21 cellular contexts compared by ENCODE assay signal in genomic region chr20:6184086-6184485, GRCh38.
DNase-seq lines count a peak whose midpoint lies in the region; ATAC-seq, FAIRE-seq and TF ChIP-seq lines count a peak whose summit lies in the region.
"Had no signal": no experiment of that assay in that cellular context is flagged by ENCODE, and none has a peak within 500 bp of the region (broad histone marks: within the 10 kb centered on the region; RNA-seq: fewer than 3 reads in every experiment).

No MANE protein-coding gene starts in this region.

- 24% methylated on average over 6 of the region's 6 CpGs for WGBS in HepG2 (ENCODE audit: low lambda C conversion rate)
- WGBS in right lobe of liver (ENCODE audit: insufficient coverage, low coverage, low lambda C conversion rate, missing lambda C conversion rate), result 51% methylated on average over 6 of the region's 6 CpGs

- H3K9ac ChIP-seq in HepG2 (ENCODE audit: insufficient read depth, low read depth, low read length) (no peak overlapping the region), Loucy (ENCODE audit: low read depth, low read length, poor library complexity, severe bottlenecking) (no peak overlapping the region)

- H3F3A ChIP-seq in Loucy (ENCODE audit: low read depth), result no peaks in the 10 kb centered on the region

- ATAC-seq in HepG2 (peak; percentile 73), right lobe of liver (no peak), HG02981 (IDR thresholded peaks at IDR 0.05; ENCODE audit: unreplicated experiment) (no peak)
- ATAC-seq: heart right ventricle; K562; naive thymus-derived CD4-positive, alpha-beta T cell; pancreas; stimulated activated naive CD8-positive, alpha-beta T cell treated with anti-CD3 and anti-CD28 coated beads, Interleukin-15, amount 100 ng/mL, for 72 hours had no signal

- no peaks in the 10 kb centered on the region for H3K9me3 ChIP-seq in HepG2 (ENCODE audit: low read length)
- H3K9me3 ChIP-seq in right lobe of liver, result no peaks in the 10 kb centered on the region
- no peaks in the 10 kb centered on the region for H3K9me3 ChIP-seq in Loucy (ENCODE audit: insufficient read depth, low read depth, low read length)
- H3K9me3 ChIP-seq: pancreas had no signal

- CTCF ChIA-PET in HepG2 (lab: Yijun Ruan, JAX; ENCODE audit: low intra/inter-chr PET ratio, low total read pairs), result no interaction called here

- H3K27me3 ChIP-seq in HepG2 (ENCODE audit: control insufficient read depth in 1 of 2, insufficient read depth in 2 of 2, low read length in 2 of 2) (no peaks in the 10 kb centered on the region), right lobe of liver (no peaks in the 10 kb centered on the region), Loucy (ENCODE audit: insufficient read depth, low read length, poor library complexity, severe bottlenecking) (no peaks in the 10 kb centered on the region)

- POLR2A ChIA-PET in HepG2 (lab: Yijun Ruan, JAX), result no interaction called here

- H3K4me1 ChIP-seq in HepG2 (ENCODE audit: insufficient read depth, low read length) (peaks cover 12% of the 10 kb centered on the region), right lobe of liver (peaks cover 0 to 6% (median 3%) of the 10 kb centered on the region in 4 donors), Loucy (ENCODE audit: insufficient read depth, low read length, poor library complexity, severe bottlenecking) (no peaks in the 10 kb centered on the region)
- H3K4me1 ChIP-seq: heart right ventricle, pancreas had no signal

- no peaks in the 10 kb centered on the region for H3K9me2 ChIP-seq in Loucy (replicated peaks; ENCODE audit: low read depth, low read length)

- H4K20me1 ChIP-seq in HepG2 (ENCODE audit: insufficient read depth, low read length), result no peaks in the 10 kb centered on the region
- H4K20me1 ChIP-seq in Loucy (ENCODE audit: insufficient read depth, low read length, poor library complexity, severe bottlenecking), result no peaks in the 10 kb centered on the region

- DNase-seq in HepG2 (ENCODE audit: low spot score) (peak; percentile 12), right lobe of liver (no peak), choroid plexus epithelial cell (ENCODE audit: low read depth) (no peak), HCEC 1CT (no peak), coronary artery (ENCODE audit: low spot score) (no peak)
- DNase-seq in activated effector memory CD4-positive, alpha-beta T cell treated with Interleukin-2 at 50 U/mL for 16 hours, result no peak
- DNase-seq: activated CD4-positive, CD25-positive, alpha-beta regulatory T cell; CD4-positive, alpha-beta memory T cell; GOT3; heart right ventricle; islet precursor cell; naive thymus-derived CD4-positive, alpha-beta T cell; NCI-H1105; pancreas; PC-9; stimulated activated CD4-positive, alpha-beta T cell treated with anti-CD3 and anti-CD28 coated beads, Interleukin-1b, Interleukin-23, amount 100 ng/mL, for 48 hours; stimulated activated naive CD8-positive, alpha-beta T cell treated with anti-CD3 and anti-CD28 coated beads, Interleukin-15, amount 100 ng/mL, for 72 hours had no signal

- H2AFZ ChIP-seq in HepG2 (ENCODE audit: low read length) (no peak overlapping the region), Loucy (ENCODE audit: low read length) (no peak overlapping the region)
- H2AFZ ChIP-seq: PC-9 had no signal

- H3K4me2 ChIP-seq in HepG2 (ENCODE audit: low read depth, low read length) (no peak overlapping the region), Loucy (ENCODE audit: low read depth, low read length, poor library complexity, severe bottlenecking) (no peak overlapping the region)
- H3K4me2 ChIP-seq: PC-9 had no signal

- H3K79me2 ChIP-seq in HepG2 (ENCODE audit: insufficient read depth, low read length), result no peaks in the 10 kb centered on the region
- no peaks in the 10 kb centered on the region for H3K79me2 ChIP-seq in Loucy (ENCODE audit: insufficient read depth, low read length)

- H3K27ac ChIP-seq in HepG2 (ENCODE audit: extremely low read length, insufficient read depth, low read length) (no peak overlapping the region), right lobe of liver (no peak overlapping the region), coronary artery (no peak overlapping the region)
- H3K27ac ChIP-seq: heart right ventricle, pancreas, PC-9 had no signal

- in situ Hi-C loops in HepG2 (cut with HindIII; ENCODE audit: extremely low pct_ligation_motif_present, low pct_unique_long_range_greater_than_20kb), result no loop called here

- no peak for TF ChIP-seq RAD21 in HepG2 (CRISPR knock-in tag; IDR thresholded peaks at IDR 0.05)

- no peak for TF ChIP-seq EP300 in HepG2 (IDR thresholded peaks at IDR 0.05; ENCODE audit: low read depth in 2 of 2, low read length in 2 of 2)
- TF ChIP-seq EP300 in HepG2 (CRISPR knock-in tag; IDR thresholded peaks at IDR 0.05; ENCODE audit: borderline replicate concordance), result no peak

- intact Hi-C loops in HepG2 (cut with micrococcal nuclease; ENCODE audit: unreplicated experiment), result no loop called here
- intact Hi-C loops in right lobe of liver (cut with DNase I), result no loop called here

- no peak overlapping the region for H3K4me3 ChIP-seq in HepG2 (replicated peaks in 1 of 3; ENCODE audit: insufficient read depth in 1 of 3, low read depth in 2 of 3, low read length in 3 of 3)
- no peak overlapping the region for H3K4me3 ChIP-seq in right lobe of liver
- no peak overlapping the region for H3K4me3 ChIP-seq in Loucy (ENCODE audit: low read length, poor library complexity, severe bottlenecking)
- H3K4me3 ChIP-seq in choroid plexus epithelial cell (ENCODE audit: low read depth, low read length), result no peak overlapping the region
- H3K4me3 ChIP-seq in coronary artery, result no peak overlapping the region
- H3K4me3 ChIP-seq: heart right ventricle, K562, pancreas, PC-9 had no signal

- FAIRE-seq in HepG2 (lab: Jason Lieb, UNC), result no peak
- FAIRE-seq: bronchial epithelial cell, K562, pancreas had no signal

- TF ChIP-seq POLR2A in HepG2 (IDR thresholded peaks at IDR 0.05; ENCODE audit: insufficient read depth in 1 of 2, low read depth in 2 of 2, low read length in 2 of 2) (no peak), right lobe of liver (IDR thresholded peaks at IDR 0.05) (no peak)

- no TSS peak for BruUV-seq in HepG2 (replicated peaks; lab: Mats Ljungman, UMichigan)

- no peaks in the 10 kb centered on the region for H3K36me3 ChIP-seq in HepG2 (replicated peaks in 1 of 2; ENCODE audit: control insufficient read depth in 1 of 2, insufficient read depth in 2 of 2, low read length in 2 of 2)
- no peaks in the 10 kb centered on the region for H3K36me3 ChIP-seq in right lobe of liver
- H3K36me3 ChIP-seq in Loucy (ENCODE audit: insufficient read depth, low read length), result no peaks in the 10 kb centered on the region
- H3K36me3 ChIP-seq: heart right ventricle, pancreas had no signal

- TF ChIP-seq CTCF in HepG2 (CRISPR knock-in tag; IDR thresholded peaks at IDR 0.05) (peak; percentile 30; the same call in 1 of the 2 replicates), right lobe of liver (IDR thresholded peaks at IDR 0.05) (no peak), Loucy (conservative IDR thresholded peaks at IDR 0.05; ENCODE audit: low read length) (peak; percentile 21), choroid plexus epithelial cell (conservative IDR thresholded peaks at IDR 0.05; ENCODE audit: low read depth, low read length) (peak; percentile 29), coronary artery (IDR thresholded peaks at IDR 0.05) (no peak)

TF ChIP-seq in HepG2, 621 proteins besides CTCF, POLR2A, EP300 and RAD21:
- TF ChIP-seq CHCHD3 (CRISPR knock-in tag; IDR thresholded peaks at IDR 0.05) (no peak), TEAD2 (CRISPR knock-in tag; IDR thresholded peaks at IDR 0.05) (no peak), CAMTA2 (CRISPR knock-in tag; IDR thresholded peaks at IDR 0.05; ENCODE audit: borderline replicate concordance) (no peak), SCMH1 (CRISPR knock-in tag; IDR thresholded peaks at IDR 0.05; ENCODE audit: borderline replicate concordance) (no peak), POLR2AphosphoS5 (IDR thresholded peaks at IDR 0.05; ENCODE audit: low read depth, low read length) (no peak), SIX4 (CRISPR knock-in tag; IDR thresholded peaks at IDR 0.05) (no peak), ZFP82 (CRISPR knock-in tag; IDR thresholded peaks at IDR 0.05; ENCODE audit: borderline replicate concordance) (no peak), PHF20 (CRISPR knock-in tag; IDR thresholded peaks at IDR 0.05) (no peak), ZNF136 (CRISPR knock-in tag; IDR thresholded peaks at IDR 0.05; ENCODE audit: low read depth) (no peak), HOXA7 (CRISPR knock-in tag; IDR thresholded peaks at IDR 0.05) (no peak), GATAD1 (CRISPR knock-in tag; IDR thresholded peaks at IDR 0.05) (no peak)
TF ChIP-seq in HepG2: peak in this region for 0.

Comparison
In these comparisons a context has a peak if more than half of its experiments do, and no peak if none do; other contexts are left out.
1. CTCF ChIP-seq: peak in HepG2 (single experiment), Loucy (single experiment) and choroid plexus epithelial cell (single experiment); none in right lobe of liver (0 of 4) and coronary artery (single experiment).